ENCODE assay signal across 27 cellular contexts in genomic region chr20:11018668-11019170, GRCh38.
"Had no signal": no experiment of that assay in that cellular context is flagged by ENCODE, and none has a peak within 500 bp of the region (broad histone marks: within the 10 kb centered on the region; RNA-seq: fewer than 3 reads in every experiment).

No MANE protein-coding gene starts in this region.

- H3K27ac ChIP-seq: adrenal gland, body of pancreas, coronary artery, dorsolateral prefrontal cortex, gastroesophageal sphincter, right atrium auricular region, spleen, tibial nerve, VCaP had no signal

- H3K9me3 ChIP-seq: adrenal gland, body of pancreas, right atrium auricular region, tibial nerve had no signal

- H3K4me3 ChIP-seq: adrenal gland, body of pancreas, coronary artery, dorsolateral prefrontal cortex, gastroesophageal sphincter, right atrium auricular region, spleen, tibial nerve had no signal

- ATAC-seq: activated CD4-positive, CD25-positive, alpha-beta regulatory T cell treated with anti-CD3 and anti-CD28 coated beads, Interleukin-2, amount 50 U/mL, for 24 hours; body of pancreas; gastroesophageal sphincter; left lobe of liver had no signal

- H3K4me1 ChIP-seq: adrenal gland, body of pancreas, right atrium auricular region, spleen had no signal

- DNase-seq: activated CD4-positive, alpha-beta T cell treated with anti-CD3 and anti-CD28 coated beads for 48 hours; activated CD4-positive, alpha-beta T cell treated with anti-CD3 and anti-CD28 coated beads, Interleukin-2, amount 50 U/mL, for 48 hours; activated CD8-positive, alpha-beta memory T cell treated with anti-CD3 and anti-CD28 coated beads, Interleukin-2, amount 50 U/mL, for 4 hours; activated effector memory CD4-positive, alpha-beta T cell treated with anti-CD3 and anti-CD28 coated beads, Interleukin-2, amount 50 U/mL, for 16 hours; activated naive CD4-positive, alpha-beta T cell treated with anti-CD3 and anti-CD28 coated beads for 36 hours; activated naive CD8-positive, alpha-beta T cell treated with anti-CD3 and anti-CD28 coated beads for 36 hours; activated T-cell treated with anti-CD3 and anti-CD28 coated beads, Interleukin-2, amount 50 U/mL, for 1 hour; adrenal gland; aorta; body of pancreas; dorsolateral prefrontal cortex; effector memory CD4-positive, alpha-beta T cell; erythroblast; head of caudate nucleus; hippocampal formation; immature natural killer cell; naive B cell; occipital lobe; spleen; stimulated activated naive CD4-positive, alpha-beta T cell had no signal

- H3K27me3 ChIP-seq: adrenal gland, body of pancreas, gastroesophageal sphincter, right atrium auricular region, spleen, tibial nerve had no signal

- H3K36me3 ChIP-seq: adrenal gland, gastroesophageal sphincter, right atrium auricular region, spleen, tibial nerve had no signal
